15 cellular contexts compared by ENCODE assay signal in the genomic region with DNA sequence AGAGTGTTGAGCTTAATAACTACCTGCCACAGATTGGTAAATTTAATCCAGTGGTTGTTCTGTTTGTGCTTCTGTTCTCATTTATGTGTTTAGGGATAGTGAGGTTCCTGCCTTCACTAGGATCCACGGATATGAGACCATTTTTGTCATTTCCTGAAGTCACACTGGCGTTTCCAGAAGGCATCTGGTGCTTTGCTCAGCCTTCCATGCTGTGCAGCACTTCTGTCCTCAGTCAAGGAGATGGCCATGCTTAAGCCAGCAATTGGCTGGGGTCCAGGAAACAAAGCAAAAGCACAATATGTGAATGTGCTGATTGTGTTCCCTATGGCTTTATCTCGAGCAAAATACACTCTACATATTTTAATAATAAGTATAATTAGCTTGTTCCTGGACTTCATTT.
DNase-seq lines count a peak whose midpoint lies in the region; ATAC-seq and FAIRE-seq lines count a peak whose summit lies in the region.
"Had no signal": no experiment of that assay in that cellular context is flagged by ENCODE, and none has a peak within 500 bp of the region (broad histone marks: within the 10 kb centered on the region; RNA-seq: fewer than 3 reads in every experiment).

No MANE protein-coding gene starts in this region.

- ATAC-seq in Right ventricle myocardium inferior (peak; percentile 65), HG02938 (IDR thresholded peaks at IDR 0.05; ENCODE audit: unreplicated experiment) (no peak)
- no peak for ATAC-seq in activated CD8-positive, alpha-beta T cell treated with anti-CD3 and anti-CD28 coated beads, Interleukin-2, amount 10 ng/mL, durations not matched to agents 7 days and 5 days
- ATAC-seq: WTC11 had no signal

- POLR2A ChIA-PET in activated CD8-positive, alpha-beta T cell treated with anti-CD3 and anti-CD28 coated beads, Interleukin-2, amount 10 ng/mL, durations not matched to agents 7 days and 5 days (lab: Charles Lee): no interaction called here

- no peak overlapping the region for H3K27ac Mint-ChIP-seq in activated CD8-positive, alpha-beta T cell treated with anti-CD3 and anti-CD28 coated beads, Interleukin-2, amount 10 ng/mL, durations not matched to agents 7 days and 5 days
- H3K27ac Mint-ChIP-seq: activated naive CD8-positive, alpha-beta T cell; WTC11 had no signal

- no peaks in the 10 kb centered on the region for H3K4me1 Mint-ChIP-seq in activated CD8-positive, alpha-beta T cell treated with anti-CD3 and anti-CD28 coated beads, Interleukin-2, amount 10 ng/mL, durations not matched to agents 7 days and 5 days (ENCODE audit: low read depth)
- H3K4me1 Mint-ChIP-seq: central memory CD8-positive, alpha-beta T cell had no signal

- no peaks in the 10 kb centered on the region for H3K36me3 Mint-ChIP-seq in activated CD8-positive, alpha-beta T cell treated with anti-CD3 and anti-CD28 coated beads, Interleukin-2, amount 10 ng/mL, durations not matched to agents 7 days and 5 days (ENCODE audit: low read depth)
- H3K36me3 Mint-ChIP-seq: WTC11 had no signal

- FAIRE-seq in urothelium cell line (lab: Jason Lieb, UNC): no peak
- FAIRE-seq: GM12892 had no signal

- DNase-seq in Right ventricle myocardium inferior (ENCODE audit: missing footprints) (no peak), cardiac septum (ENCODE audit: low spot score) (no peak), NCI-H510A (lab: John Stamatoyannopoulos, UW) (peak; percentile 20), dermis blood vessel endothelial cell (peak; percentile 71), urothelium cell line (ENCODE audit: low spot score) (peak; percentile 16)
- DNase-seq in activated effector memory CD4-positive, alpha-beta T cell treated with Interleukin-2 at 50 U/mL for 16 hours: no peak
- DNase-seq in activated CD8-positive, alpha-beta T cell treated with anti-CD3 and anti-CD28 coated beads, Interleukin-2, amount 10 ng/mL, durations not matched to agents 7 days and 5 days: no peak
- DNase-seq: activated CD8-positive, alpha-beta memory T cell treated with anti-CD3 and anti-CD28 coated beads, Interleukin-2, amount 50 U/mL, for 48 hours; kidney glomerular epithelial cell; MM.1S had no signal

- CTCF ChIA-PET in activated CD8-positive, alpha-beta T cell treated with anti-CD3 and anti-CD28 coated beads, Interleukin-2, amount 10 ng/mL, durations not matched to agents 7 days and 5 days (lab: Charles Lee): no interaction called here

- H3K27me3 Mint-ChIP-seq in activated CD8-positive, alpha-beta T cell treated with anti-CD3 and anti-CD28 coated beads, Interleukin-2, amount 10 ng/mL, durations not matched to agents 7 days and 5 days (ENCODE audit: low read depth): no peaks in the 10 kb centered on the region
- H3K27me3 Mint-ChIP-seq: activated naive CD8-positive, alpha-beta T cell had no signal

- no peak overlapping the region for H3K4me3 Mint-ChIP-seq in activated CD8-positive, alpha-beta T cell treated with anti-CD3 and anti-CD28 coated beads, Interleukin-2, amount 10 ng/mL, durations not matched to agents 7 days and 5 days
- H3K4me3 Mint-ChIP-seq: activated naive CD8-positive, alpha-beta T cell; central memory CD8-positive, alpha-beta T cell; WTC11 had no signal

- H3K9me3 Mint-ChIP-seq in activated CD8-positive, alpha-beta T cell treated with anti-CD3 and anti-CD28 coated beads, Interleukin-2, amount 10 ng/mL, durations not matched to agents 7 days and 5 days (ENCODE audit: insufficient read depth): no peaks in the 10 kb centered on the region
- H3K9me3 Mint-ChIP-seq: central memory CD8-positive, alpha-beta T cell had no signal

- intact Hi-C loops in Right ventricle myocardium inferior (cut with DNase I) (no loop called here), cardiac septum (cut with DNase I) (no loop called here)

Comparison
In these comparisons a context has a peak if more than half of its experiments do, and no peak if none do; other contexts are left out.
1. DNase-seq: peak in NCI-H510A (single experiment), dermis blood vessel endothelial cell (single experiment) and urothelium cell line (single experiment); none in Right ventricle myocardium inferior (single experiment), cardiac septum (single experiment), activated effector memory CD4-positive, alpha-beta T cell treated with Interleukin-2 at 50 U/mL for 16 hours (single experiment) and activated CD8-positive, alpha-beta T cell treated with anti-CD3 and anti-CD28 coated beads, Interleukin-2, amount 10 ng/mL, durations not matched to agents 7 days and 5 days (single experiment).